ENCODE assay signal across 31 cellular contexts in the genomic region with DNA sequence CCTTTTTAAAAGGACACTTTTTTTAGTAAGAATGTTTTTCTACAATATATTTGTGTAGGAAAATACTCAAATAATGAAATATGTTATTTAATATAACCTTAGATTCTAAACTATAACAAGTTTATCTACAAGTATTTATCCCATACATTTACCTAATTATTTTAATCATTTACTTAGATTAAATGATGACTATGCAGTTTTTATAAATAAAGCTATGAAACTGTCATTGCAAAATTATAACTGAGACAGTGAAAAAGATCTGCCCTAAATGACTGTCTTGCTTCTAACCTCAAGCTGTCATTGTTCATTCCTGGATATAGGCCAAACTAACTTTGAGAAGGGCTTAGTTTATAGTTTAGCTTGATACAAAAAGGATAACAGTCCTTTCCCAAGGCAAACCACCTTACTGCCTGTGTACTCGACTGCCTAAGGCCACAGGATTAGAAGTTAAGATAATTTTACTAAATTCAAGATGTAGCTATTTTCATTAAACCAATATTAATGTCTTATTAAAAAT.
DNase-seq lines count a peak whose midpoint lies in the region; ATAC-seq and TF ChIP-seq lines count a peak whose summit lies in the region.
"Had no signal": no experiment of that assay in that cellular context is flagged by ENCODE, and none has a peak within 500 bp of the region (broad histone marks: within the 10 kb centered on the region; RNA-seq: fewer than 3 reads in every experiment).

No MANE protein-coding gene starts in this region.

- H3K27ac ChIP-seq in brain microvascular endothelial cell (no peak overlapping the region), neural progenitor cell (no peak overlapping the region)
- H3K27ac ChIP-seq: BLaER1 treated with 17β-estradiol and CSF1 and Interleukin-3, amounts not matched to agents 10 nM and 100 nM; pancreas had no signal

- no peaks in the 10 kb centered on the region for H3K27me3 Mint-ChIP-seq in neural progenitor cell (ENCODE audit: insufficient read depth, low read depth)
- H3K27me3 Mint-ChIP-seq: type B pancreatic cell had no signal

- in situ Hi-C loops in brain microvascular endothelial cell (cut with HindIII; ENCODE audit: low pct_ligation_motif_present, low sequenced_read_pairs): no loop called here

- no peaks in the 10 kb centered on the region for H3F3A ChIP-seq in neural progenitor cell (ENCODE audit: low read depth)

- peaks cover 12% of the 10 kb centered on the region for H3K9me3 ChIP-seq in neural progenitor cell (ENCODE audit: low read depth)
- H3K9me3 ChIP-seq: pancreas had no signal

- DNase-seq in Right ventricle myocardium superior: no peak
- DNase-seq in Right ventricle myocardium inferior (ENCODE audit: missing footprints): no peak
- DNase-seq in NCI-H69 (lab: John Stamatoyannopoulos, UW): peak; percentile 41
- peak; percentile 43 for DNase-seq in dermis blood vessel endothelial cell
- DNase-seq in myocyte (ENCODE audit: low read depth): peak; percentile 30
- DNase-seq in brain microvascular endothelial cell: no peak
- no peak for DNase-seq in erythroblast (lab: John Stamatoyannopoulos, UW)
- no peak for DNase-seq in neural progenitor cell (ENCODE audit: low spot score)
- DNase-seq: activated CD4-positive, alpha-beta memory T cell treated with anti-CD3 and anti-CD28 coated beads for 36 hours; activated naive CD4-positive, alpha-beta T cell; activated T-cell treated with anti-CD3 and anti-CD28 coated beads, Interleukin-2, amount 50 U/mL, for 72 hours; COR-L47; DMS79 treated with DMSO at 0.1 percent for 48 hours; GF-D8; GOT3; immature natural killer cell; KG1; NCI-H1436; NCI-H2081 treated with DMSO at 0.1 percent for 48 hours; NCI-H446; NCI-H774; pancreas; small intestine; stimulated activated naive B cell treated with anti-CD40 and anti-IgM and Interleukin-4, amounts not matched to agents 10 μg/mL and 1 μg/mL and 100 μg/mL, for 72 hours had no signal

- no peak overlapping the region for H3K27ac Mint-ChIP-seq in neural progenitor cell
- H3K27ac Mint-ChIP-seq: activated CD4-positive, alpha-beta memory T cell treated with anti-CD3 and anti-CD28 coated beads for 36 hours; activated T-cell treated with anti-CD3 and anti-CD28 coated beads, Interleukin-2, amount 50 U/mL, for 72 hours; immature natural killer cell; memory B cell; stimulated activated naive B cell treated with anti-CD40 and anti-IgM and Interleukin-4, amounts not matched to agents 10 μg/mL and 1 μg/mL and 100 μg/mL, for 72 hours; T-helper 1 cell treated with Interleukin-12 subunit alpha and Interleukin-12 subunit beta and Interleukin-4 antibody, amounts not matched to agents 30 μg/mL and 1 μg/mL, for 36 hours; type B pancreatic cell had no signal

- H3K4me3 Mint-ChIP-seq in neural progenitor cell: no peak overlapping the region
- H3K4me3 Mint-ChIP-seq: activated CD4-positive, alpha-beta memory T cell treated with anti-CD3 and anti-CD28 coated beads for 36 hours; activated T-cell treated with anti-CD3 and anti-CD28 coated beads, Interleukin-2, amount 50 U/mL, for 72 hours; immature natural killer cell; memory B cell; neural crest cell; stimulated activated naive B cell treated with anti-CD40 and anti-IgM and Interleukin-4, amounts not matched to agents 10 μg/mL and 1 μg/mL and 100 μg/mL, for 72 hours; T-helper 1 cell treated with Interleukin-12 subunit alpha and Interleukin-12 subunit beta and Interleukin-4 antibody, amounts not matched to agents 30 μg/mL and 1 μg/mL, for 36 hours; type B pancreatic cell had no signal

- no peak overlapping the region for H2AFZ ChIP-seq in neural progenitor cell (replicated peaks)

- ATAC-seq in Right ventricle myocardium superior (ENCODE audit: poor library complexity) (peak; percentile 52), Right ventricle myocardium inferior (no peak)
- ATAC-seq: activated CD4-positive, CD25-positive, alpha-beta regulatory T cell treated with anti-CD3 and anti-CD28 coated beads, Interleukin-2, amount 50 U/mL, for 24 hours; activated T-cell treated with anti-CD3 and anti-CD28 coated beads, Interleukin-2, amount 50 U/mL, for 72 hours; pancreas; SK-N-SH treated with all-trans-retinoic acid at 6 μM for 48 hours; stimulated activated naive B cell treated with anti-CD40 and anti-IgM and Interleukin-4, amounts not matched to agents 10 μg/mL and 1 μg/mL and 100 μg/mL, for 72 hours had no signal

- H3K9ac ChIP-seq in neural progenitor cell: no peak overlapping the region
- H3K9ac ChIP-seq: BLaER1 treated with 17β-estradiol and CSF1 and Interleukin-3, amounts not matched to agents 10 nM and 100 nM had no signal

- H3K4me1 ChIP-seq in neural progenitor cell: no peaks in the 10 kb centered on the region
- H3K4me1 ChIP-seq: BLaER1 treated with 17β-estradiol and CSF1 and Interleukin-3, amounts not matched to agents 10 nM and 100 nM; pancreas had no signal

- H3K79me2 ChIP-seq in neural progenitor cell (ENCODE audit: low read depth): no peaks in the 10 kb centered on the region

- intact Hi-C loops in Right ventricle myocardium superior (cut with DNase I): no loop called here
- intact Hi-C loops in Right ventricle myocardium inferior (cut with DNase I): no loop called here

- no peaks in the 10 kb centered on the region for H3K4me1 Mint-ChIP-seq in neural progenitor cell
- H3K4me1 Mint-ChIP-seq: immature natural killer cell; memory B cell; stimulated activated naive B cell treated with anti-CD40 and anti-IgM and Interleukin-4, amounts not matched to agents 10 μg/mL and 1 μg/mL and 100 μg/mL, for 72 hours had no signal

- TF ChIP-seq CTCF in brain microvascular endothelial cell (IDR thresholded peaks at IDR 0.05; ENCODE audit: low read depth, low read length, missing control alignments) (no peak), neural progenitor cell (IDR thresholded peaks at IDR 0.05) (no peak)

- H3K36me3 Mint-ChIP-seq in neural progenitor cell: peaks cover 2% of the 10 kb centered on the region
- H3K36me3 Mint-ChIP-seq: activated CD4-positive, alpha-beta memory T cell treated with anti-CD3 and anti-CD28 coated beads for 36 hours; immature natural killer cell; memory B cell; stimulated activated naive B cell treated with anti-CD40 and anti-IgM and Interleukin-4, amounts not matched to agents 10 μg/mL and 1 μg/mL and 100 μg/mL, for 72 hours; type B pancreatic cell had no signal

- H3K27me3 ChIP-seq in brain microvascular endothelial cell (replicated peaks): no peaks in the 10 kb centered on the region
- no peaks in the 10 kb centered on the region for H3K27me3 ChIP-seq in neural progenitor cell
- H3K27me3 ChIP-seq: BLaER1 treated with 17β-estradiol and CSF1 and Interleukin-3, amounts not matched to agents 10 nM and 100 nM; pancreas had no signal

- no peaks in the 10 kb centered on the region for H4K20me1 ChIP-seq in neural progenitor cell (ENCODE audit: low read depth)
- H4K20me1 ChIP-seq: BLaER1 treated with 17β-estradiol and CSF1 and Interleukin-3, amounts not matched to agents 10 nM and 100 nM had no signal

- H3K4me3 ChIP-seq in brain microvascular endothelial cell (ENCODE audit: low read depth, low read length) (no peak overlapping the region), neural progenitor cell (no peak overlapping the region)
- H3K4me3 ChIP-seq: BLaER1 treated with 17β-estradiol and CSF1 and Interleukin-3, amounts not matched to agents 10 nM and 100 nM; pancreas had no signal

- H3K4me2 ChIP-seq in neural progenitor cell: no peak overlapping the region
- H3K4me2 ChIP-seq: BLaER1 treated with 17β-estradiol and CSF1 and Interleukin-3, amounts not matched to agents 10 nM and 100 nM had no signal

- H3K9me3 Mint-ChIP-seq in neural progenitor cell: no peaks in the 10 kb centered on the region
- H3K9me3 Mint-ChIP-seq: activated T-cell treated with anti-CD3 and anti-CD28 coated beads, Interleukin-2, amount 50 U/mL, for 72 hours; T-helper 1 cell treated with Interleukin-12 subunit alpha and Interleukin-12 subunit beta and Interleukin-4 antibody, amounts not matched to agents 30 μg/mL and 1 μg/mL, for 36 hours; type B pancreatic cell had no signal

- H3K36me3 ChIP-seq in brain microvascular endothelial cell (replicated peaks) (no peaks in the 10 kb centered on the region), neural progenitor cell (no peaks in the 10 kb centered on the region)
- H3K36me3 ChIP-seq: BLaER1 treated with 17β-estradiol and CSF1 and Interleukin-3, amounts not matched to agents 10 nM and 100 nM; pancreas had no signal

- TF ChIP-seq POLR2A in erythroblast (IDR thresholded peaks at IDR 0.05; ENCODE audit: low read length): no peak

Comparison
In these comparisons a context has a peak if more than half of its experiments do, and no peak if none do; other contexts are left out.
1. DNase-seq: peak in NCI-H69 (single experiment), dermis blood vessel endothelial cell (single experiment) and myocyte (single experiment); none in Right ventricle myocardium superior (single experiment), Right ventricle myocardium inferior (single experiment), brain microvascular endothelial cell (single experiment), erythroblast (0 of 2) and neural progenitor cell (single experiment).